21 cellular contexts compared by ENCODE assay signal in genomic region chr3:12815719-12816118, GRCh38. TPM values are rescaled to one million over a fixed set of nuclear protein-coding genes. Genes with fewer than 3 reads are reported as not detected.
DNase-seq lines count a peak whose midpoint lies in the region; ATAC-seq, FAIRE-seq and TF ChIP-seq lines count a peak whose summit lies in the region.
"Had no signal": no experiment of that assay in that cellular context is flagged by ENCODE, and none has a peak within 500 bp of the region (broad histone marks: within the 10 kb centered on the region; RNA-seq: fewer than 3 reads in every experiment).

No MANE protein-coding gene starts in this region.

- DNase-seq in GM23338 (ENCODE audit: low spot score), result peak; percentile 66
- no peak for DNase-seq in WERI-Rb-1
- DNase-seq in foreskin fibroblast, result no peak
- no peak for DNase-seq in sigmoid colon
- DNase-seq in GM12891 (ENCODE audit: insufficient read length, low spot score), result no peak
- DNase-seq: CD8-positive, alpha-beta memory T cell; DMS79 treated with DMSO at 0.1 percent for 48 hours; GDM1; GOT3; NCI-H1092; NCI-H2081 treated with DMSO at 0.1 percent for 48 hours; NCI-H524; SHP77; SK-N-SH had no signal

- no peak overlapping the region for H3K4me3 Mint-ChIP-seq in GM23338
- H3K4me3 Mint-ChIP-seq: CD8-positive, alpha-beta memory T cell had no signal

- H3K9me3 ChIP-seq in WERI-Rb-1 (ENCODE audit: severe bottlenecking), result no peaks in the 10 kb centered on the region
- no peaks in the 10 kb centered on the region for H3K9me3 ChIP-seq in sigmoid colon
- H3K9me3 ChIP-seq: BLaER1, SK-N-SH had no signal

- H3K27me3 ChIP-seq in GM23338 (ENCODE audit: insufficient read depth) (no peaks in the 10 kb centered on the region), WERI-Rb-1 (ENCODE audit: insufficient read depth, low read depth, severe bottlenecking) (no peaks in the 10 kb centered on the region), sigmoid colon (no peaks in the 10 kb centered on the region)
- H3K27me3 ChIP-seq: BLaER1 had no signal

- H3K4me3 ChIP-seq in GM23338 (no peak overlapping the region), WERI-Rb-1 (ENCODE audit: low read depth, low read length) (no peak overlapping the region), foreskin fibroblast (ENCODE audit: low read depth in 1 of 2, low read length in 2 of 2) (no peak overlapping the region), sigmoid colon (no peak overlapping the region)
- H3K4me3 ChIP-seq: BLaER1 had no signal

- intact Hi-C loops in sigmoid colon (cut with DNase I), result no loop called here

- H3K36me3 Mint-ChIP-seq in GM23338 (ENCODE audit: low read depth), result peaks cover 8% of the 10 kb centered on the region; the same call in 2 of the 3 replicates
- H3K36me3 Mint-ChIP-seq: CD8-positive, alpha-beta memory T cell had no signal

- no peaks in the 10 kb centered on the region for H3K9me2 ChIP-seq in GM23338 (ENCODE audit: insufficient read depth)
- H3K9me2 ChIP-seq: SK-N-SH had no signal

- H3K27me3 Mint-ChIP-seq in GM23338 (ENCODE audit: insufficient read depth, low read depth, poor library complexity), result peaks cover 13% of the 10 kb centered on the region
- H3K27me3 Mint-ChIP-seq: CD8-positive, alpha-beta memory T cell had no signal

- FAIRE-seq in GM12891 (lab: Jason Lieb, UNC), result no peak
- FAIRE-seq: RCC 7860 had no signal

- no peaks in the 10 kb centered on the region for H3F3A ChIP-seq in GM23338 (replicated peaks; ENCODE audit: low read depth)

- no peak for TF ChIP-seq POLR2A in sigmoid colon (IDR thresholded peaks at IDR 0.05)
- no peak for TF ChIP-seq POLR2A in GM12891 (IDR thresholded peaks at IDR 0.05; ENCODE audit: low read depth, low read length)

- no peak overlapping the region for H3K4me2 ChIP-seq in GM23338
- H3K4me2 ChIP-seq: BLaER1, SK-N-SH had no signal

- WGBS in sigmoid colon, 2 donors, result 88 to 91% methylated on average over 9 of the region's 9 CpGs

- H3K4me1 ChIP-seq in GM23338 (ENCODE audit: insufficient read depth) (peaks cover 5% of the 10 kb centered on the region), sigmoid colon (peaks cover 0 to 7% (median 5%) of the 10 kb centered on the region in 4 donors)

- TF ChIP-seq CTCF in 22Rv1 (IDR thresholded peaks at IDR 0.05) (peak; percentile 13; the same call in 1 of the 2 replicates), GM23338 (conservative IDR thresholded peaks at IDR 0.05; ENCODE audit: low read depth in 2 of 2) (peak; percentile 38 to 61), WERI-Rb-1 (IDR thresholded peaks at IDR 0.05; ENCODE audit: low read depth, low read length) (peak; percentile 28; the same call in 1 of the 2 replicates), foreskin fibroblast (IDR thresholded peaks at IDR 0.05; ENCODE audit: low read depth, low read length) (peak; percentile 2), sigmoid colon (IDR thresholded peaks at IDR 0.05) (no peak)

- H4K20me1 ChIP-seq in GM23338 (replicated peaks; ENCODE audit: insufficient read depth), result no peaks in the 10 kb centered on the region

- H3K27ac ChIP-seq in 22Rv1, result no peak overlapping the region
- H3K27ac ChIP-seq in GM23338 (ENCODE audit: low read depth), result no peak overlapping the region
- no peak overlapping the region for H3K27ac ChIP-seq in WERI-Rb-1
- no peak overlapping the region for H3K27ac ChIP-seq in sigmoid colon
- H3K27ac ChIP-seq: BLaER1 had no signal

- H3K36me3 ChIP-seq in GM23338 (ENCODE audit: insufficient read depth), result no peaks in the 10 kb centered on the region
- H3K36me3 ChIP-seq in WERI-Rb-1, result peaks cover 37% of the 10 kb centered on the region; the same call in 1 of the 2 replicates
- H3K36me3 ChIP-seq in sigmoid colon, result peaks cover 32 to 80% (median 36%) of the 10 kb centered on the region in 4 donors

- H3K4me1 Mint-ChIP-seq in GM23338, result peaks cover 3% of the 10 kb centered on the region

- H3K27ac Mint-ChIP-seq in GM23338, result no peak overlapping the region
- H3K27ac Mint-ChIP-seq: CD8-positive, alpha-beta memory T cell had no signal

- H2AFZ ChIP-seq in GM23338, result no peak overlapping the region

- no peak for TF ChIP-seq EP300 in sigmoid colon (IDR thresholded peaks at IDR 0.05)

- no peaks in the 10 kb centered on the region for H3K79me2 ChIP-seq in GM23338 (replicated peaks; ENCODE audit: insufficient read depth)

- peak; percentile 68 for ATAC-seq in GM23338
- no peak for ATAC-seq in HG03039 (IDR thresholded peaks at IDR 0.05; ENCODE audit: unreplicated experiment)
- no peak for ATAC-seq in GM19351 (IDR thresholded peaks at IDR 0.05; ENCODE audit: unreplicated experiment)

- H3K9me3 Mint-ChIP-seq in GM23338, result no peaks in the 10 kb centered on the region
- H3K9me3 Mint-ChIP-seq: CD8-positive, alpha-beta memory T cell had no signal

TF ChIP-seq in GM23338, 12 proteins besides CTCF, POLR2A, EP300 and RAD21:
- TF ChIP-seq STAT1 (IDR thresholded peaks at IDR 0.05; ENCODE audit: unreplicated experiment) (no peak), ETS1 (IDR thresholded peaks at IDR 0.05) (no peak), ZNF114 (CRISPR knock-in tag; IDR thresholded peaks at IDR 0.05) (no peak), CREB1 (CRISPR knock-in tag; IDR thresholded peaks at IDR 0.05; ENCODE audit: low read depth) (no peak), ZNF331 (CRISPR knock-in tag; IDR thresholded peaks at IDR 0.05; ENCODE audit: low read depth) (no peak), POLR2AphosphoS5 (IDR thresholded peaks at IDR 0.05; ENCODE audit: low read depth) (no peak), EZH2phosphoT487 (IDR thresholded peaks at IDR 0.05; ENCODE audit: unreplicated experiment) (no peak), NANOG (IDR thresholded peaks at IDR 0.05; ENCODE audit: borderline replicate concordance) (no peak)

TF ChIP-seq in GM12891, 5 proteins besides CTCF, POLR2A, EP300 and RAD21:
- no peak for TF ChIP-seq POU2F2 (IDR thresholded peaks at IDR 0.05; ENCODE audit: low read depth, low read length)
- TF ChIP-seq TAF1 (IDR thresholded peaks at IDR 0.05; ENCODE audit: low read depth, low read length), result no peak
- TF ChIP-seq PAX5 (IDR thresholded peaks at IDR 0.05; ENCODE audit: insufficient read depth, low read length, severe bottlenecking), result no peak
- no peak for TF ChIP-seq SPI1 (IDR thresholded peaks at IDR 0.05; ENCODE audit: low read depth, low read length)
- no peak for TF ChIP-seq POLR2AphosphoS5 (IDR thresholded peaks at IDR 0.05; ENCODE audit: low read depth, low read length)

RNA-seq across cellular contexts. Expression of gene CAND2, which starts 19.2 kb away (rescaled TPM):
- 16.5 and 20.5 TPM in 2 replicates for total RNA-seq in GM23338 (2014; rRNA removed; shearing (Covaris generic))
- 4.5 and 5.6 TPM in 2 replicates for polyA plus RNA-seq in GM23338 (2016; fragmentation: Nextera tagmentation; extraction: Ambion mirVana)
- 10 to 100 TPM; 10.7 to 24.9 (median 14.6) TPM for total RNA-seq in sigmoid colon
- polyA plus RNA-seq in sigmoid colon, result 1 to 10 TPM in 1 of 3 donors, under 1 TPM in 1, not detected in 1; 0.60 to 1.5 TPM
- 0.27 TPM for polyA plus RNA-seq in GM12891 (2012; ENCODE audit: low read depth, missing spikeins)
- total RNA-seq: MCF 10A had no signal

RNA-seq across cellular contexts. Expression of gene RPL32, which starts 25.6 kb away (rescaled TPM):
- total RNA-seq in GM23338 (2014; rRNA removed; shearing (Covaris generic)), result 561 and 772 TPM in 2 replicates
- polyA plus RNA-seq in GM23338 (2016; fragmentation: Nextera tagmentation; extraction: Ambion mirVana), result 2,550 and 2,858 TPM in 2 replicates
- total RNA-seq in sigmoid colon, result 1,000 to 10,000 TPM in 2 of 4 donors, 100 to 1,000 TPM in 2; 920 to 2,637 (median 1,036) TPM
- polyA plus RNA-seq in sigmoid colon, result 1,000 to 10,000 TPM; 1,772 to 3,640 (median 2,133) TPM
- polyA plus RNA-seq in GM12891 (2012; ENCODE audit: low read depth, missing spikeins), result 5,644 TPM

RNA-seq across cellular contexts. Expression of gene TMEM40, which starts 56.7 kb away (rescaled TPM):
- total RNA-seq in GM23338 (2014; rRNA removed; shearing (Covaris generic)), result 0.14 TPM in 1 of 2 replicates, not detected in the other
- polyA plus RNA-seq in GM23338 (2016; fragmentation: Nextera tagmentation; extraction: Ambion mirVana) (0.48 and 0.56 TPM in 2 replicates), sigmoid colon (under 1 TPM in 2 of 3 donors, not detected in 1; 0.10 to 0.60 TPM)
- not detected for total RNA-seq in sigmoid colon
- 0.41 TPM for polyA plus RNA-seq in GM12891 (2012; ENCODE audit: low read depth, missing spikeins)
- total RNA-seq: A172; CD8-positive, alpha-beta memory T cell had no signal
- polyA plus RNA-seq: CD8-positive, alpha-beta memory T cell had no signal

Comparison
In these comparisons a context has a peak if more than half of its experiments do, and no peak if none do; other contexts are left out.
1. CTCF ChIP-seq: peak in 22Rv1 (single experiment), GM23338 (2 of 2), WERI-Rb-1 (single experiment) and foreskin fibroblast (single experiment); none in sigmoid colon (0 of 4).